Comparison of ENCODE assay signal across 14 cellular contexts in genomic region chr12:109948382-109948781, GRCh38. TPM values are rescaled to one million over a fixed set of nuclear protein-coding genes. Genes with fewer than 3 reads are reported as not detected.
DNase-seq lines count a peak whose midpoint lies in the region; FAIRE-seq and TF ChIP-seq lines count a peak whose summit lies in the region.
"Had no signal": no experiment of that assay in that cellular context is flagged by ENCODE, and none has a peak within 500 bp of the region (broad histone marks: within the 10 kb centered on the region; RNA-seq: fewer than 3 reads in every experiment).

No MANE protein-coding gene starts in this region.

- H3K27ac ChIP-seq in astrocyte (ENCODE audit: low read depth, low read length), result peak overlapping the region; percentile 95
- H3K27ac ChIP-seq in liver (ENCODE audit: low read depth in 1 of 2, low read length in 2 of 2), result peak overlapping the region; percentile 74 to 79
- H3K27ac ChIP-seq in skeletal muscle tissue (ENCODE audit: low read depth, low read length), result peak overlapping the region; percentile 34
- no peak overlapping the region for H3K27ac ChIP-seq in neuronal stem cell (replicated peaks; ENCODE audit: low read length)
- H3K27ac ChIP-seq: prostate gland had no signal

- H3K36me3 Mint-ChIP-seq in activated CD4-positive, alpha-beta T cell treated with anti-CD3 and anti-CD28 coated beads, Interleukin-2, amount 10 ng/mL, durations not matched to agents 24 days and 14 days (ENCODE audit: low read depth), result peaks cover 73% of the 10 kb centered on the region
- H3K36me3 Mint-ChIP-seq in astrocyte (ENCODE audit: low read depth, unreplicated experiment), result peaks cover 18% of the 10 kb centered on the region

- H3K9ac ChIP-seq in astrocyte (ENCODE audit: low read length), result peak overlapping the region; percentile 0
- peak overlapping the region in 1 of 2 donors; percentile 49 for H3K9ac ChIP-seq in liver (ENCODE audit: low read depth in 1 of 2, low read length in 2 of 2)
- H3K9ac ChIP-seq in skeletal muscle tissue (ENCODE audit: low read depth in 1 of 3, low read length in 3 of 3), result no peak overlapping the region
- H3K9ac ChIP-seq in neuronal stem cell (ENCODE audit: low read depth, low read length, poor library complexity), result no peak overlapping the region

- H3K4ac ChIP-seq in neuronal stem cell (ENCODE audit: low read length), result no peak overlapping the region

- no peaks in the 10 kb centered on the region for H3K27me3 ChIP-seq in astrocyte (ENCODE audit: insufficient read depth, low read length)
- H3K27me3 ChIP-seq in liver (ENCODE audit: control insufficient read depth in 4 of 4, insufficient read depth in 4 of 4, low read length in 3 of 4), result no peaks in the 10 kb centered on the region
- no peaks in the 10 kb centered on the region for H3K27me3 ChIP-seq in skeletal muscle tissue (ENCODE audit: control insufficient read depth in 3 of 3, insufficient read depth in 3 of 3, low read length in 3 of 3)
- H3K27me3 ChIP-seq in neuronal stem cell (ENCODE audit: control insufficient read depth in 3 of 3, insufficient read depth in 3 of 3, low read depth in 1 of 3, low read length in 3 of 3), result no peaks in the 10 kb centered on the region
- H3K27me3 ChIP-seq: testis had no signal

- H2BK12ac ChIP-seq in neuronal stem cell (ENCODE audit: low read length), result no peak overlapping the region

- peak overlapping the region; percentile 6 for H3K4me3 Mint-ChIP-seq in activated CD4-positive, alpha-beta T cell treated with anti-CD3 and anti-CD28 coated beads, Interleukin-2, amount 10 ng/mL, durations not matched to agents 24 days and 14 days
- H3K4me3 Mint-ChIP-seq in astrocyte (ENCODE audit: unreplicated experiment), result no peak overlapping the region

- no peak for TF ChIP-seq RAD21 in liver (IDR thresholded peaks at IDR 0.05)

- no peaks in the 10 kb centered on the region for H3K27me3 Mint-ChIP-seq in activated CD4-positive, alpha-beta T cell treated with anti-CD3 and anti-CD28 coated beads, Interleukin-2, amount 10 ng/mL, durations not matched to agents 24 days and 14 days
- no peaks in the 10 kb centered on the region for H3K27me3 Mint-ChIP-seq in astrocyte (ENCODE audit: low read depth, unreplicated experiment)

- peaks cover 40% of the 10 kb centered on the region for H3K4me1 Mint-ChIP-seq in activated CD4-positive, alpha-beta T cell treated with anti-CD3 and anti-CD28 coated beads, Interleukin-2, amount 10 ng/mL, durations not matched to agents 24 days and 14 days
- peaks cover 81% of the 10 kb centered on the region for H3K4me1 Mint-ChIP-seq in astrocyte (ENCODE audit: low read depth, unreplicated experiment)

- H3K4me3 ChIP-seq in astrocyte (ENCODE audit: insufficient read depth, low read depth, low read length), result no peak overlapping the region
- peak overlapping the region in 1 of 3 donors; percentile 6 for H3K4me3 ChIP-seq in liver (ENCODE audit: low read depth in 1 of 3, low read length in 3 of 3)
- peak overlapping the region in 1 of 3 donors; percentile 14 for H3K4me3 ChIP-seq in skeletal muscle tissue (ENCODE audit: low read length in 3 of 3)
- H3K4me3 ChIP-seq in neuronal stem cell (ENCODE audit: low read length in 2 of 2), result no peak overlapping the region
- H3K4me3 ChIP-seq: prostate gland, testis had no signal

- H4K20me1 ChIP-seq in astrocyte (ENCODE audit: insufficient read depth, low read length), result no peaks in the 10 kb centered on the region

- in situ Hi-C loops in GM13976 (cut with MboI; ENCODE audit: low sequenced_read_pairs, unreplicated experiment), result no loop called here

- H3K79me1 ChIP-seq in neuronal stem cell (ENCODE audit: low read depth, low read length), result no peaks in the 10 kb centered on the region

- DNase-seq in activated CD4-positive, alpha-beta T cell treated with anti-CD3 and anti-CD28 coated beads, Interleukin-2, amount 10 ng/mL, durations not matched to agents 24 days and 14 days, result no peak
- no peak for DNase-seq in activated CD4-positive, alpha-beta T cell treated with anti-CD3 and anti-CD28 coated beads, Interleukin-2, amount 50 U/mL, for 1 hour
- DNase-seq in astrocyte (ENCODE audit: low read depth) (no peak), DMS114 treated with DMSO at 0.1 percent for 48 hours (lab: John Stamatoyannopoulos, UW; ENCODE audit: unreplicated experiment) (no peak), neuronal stem cell (ENCODE audit: low spot score) (no peak), GM13976 (ENCODE audit: low spot score) (no peak)
- DNase-seq: 8988T, NCI-H2171 treated with DMSO at 0.1 percent for 48 hours, T1000 had no signal

- no peak overlapping the region for H2BK5ac ChIP-seq in neuronal stem cell (ENCODE audit: low read length)

- no peak for FAIRE-seq in astrocyte (lab: Jason Lieb, UNC)
- FAIRE-seq: islet of Langerhans had no signal

- H3K23ac ChIP-seq in neuronal stem cell (ENCODE audit: low read depth, low read length, poor library complexity), result no peak overlapping the region

- no peak overlapping the region for H2BK120ac ChIP-seq in neuronal stem cell (ENCODE audit: low read depth, low read length)

- H2AFZ ChIP-seq in astrocyte (ENCODE audit: low read depth, low read length) (no peak overlapping the region), neuronal stem cell (ENCODE audit: low read length) (no peak overlapping the region)

- no peak overlapping the region for H2AK5ac ChIP-seq in neuronal stem cell (ENCODE audit: low read depth, low read length)

- H3K36me3 ChIP-seq in astrocyte (ENCODE audit: insufficient read depth, low read length) (peaks cover 25% of the 10 kb centered on the region), liver (ENCODE audit: control insufficient read depth in 4 of 4, insufficient read depth in 3 of 4, low read depth in 1 of 4, low read length in 3 of 4) (peaks cover 10 to 24% (median 22%) of the 10 kb centered on the region in 4 donors), skeletal muscle tissue (ENCODE audit: control insufficient read depth in 3 of 3, insufficient read depth in 3 of 3, low read length in 3 of 3) (peaks cover 30 to 47% (median 46%) of the 10 kb centered on the region in 3 donors), neuronal stem cell (replicated peaks in 1 of 2; ENCODE audit: control insufficient read depth in 2 of 2, insufficient read depth in 2 of 2, low read length in 2 of 2) (peaks cover 11 to 57% of the 10 kb centered on the region in 2 donors)

- intact Hi-C loops in activated CD4-positive, alpha-beta T cell treated with anti-CD3 and anti-CD28 coated beads, Interleukin-2, amount 10 ng/mL, durations not matched to agents 24 days and 14 days (cut with micrococcal nuclease), result no loop called here

- H3K18ac ChIP-seq in neuronal stem cell (ENCODE audit: low read length), result no peak overlapping the region

- no peak overlapping the region for H3K14ac ChIP-seq in neuronal stem cell (ENCODE audit: low read length)

- no peaks in the 10 kb centered on the region for H3K9me3 Mint-ChIP-seq in activated CD4-positive, alpha-beta T cell treated with anti-CD3 and anti-CD28 coated beads, Interleukin-2, amount 10 ng/mL, durations not matched to agents 24 days and 14 days
- H3K9me3 Mint-ChIP-seq in astrocyte (ENCODE audit: unreplicated experiment), result no peaks in the 10 kb centered on the region

- no peak overlapping the region for H4K91ac ChIP-seq in neuronal stem cell (ENCODE audit: low read depth, low read length, poor library complexity)

- H2BK15ac ChIP-seq in neuronal stem cell (ENCODE audit: low read length), result no peak overlapping the region

- H3K4me1 ChIP-seq in astrocyte (ENCODE audit: insufficient read depth, low read length) (peaks cover 79% of the 10 kb centered on the region), liver (ENCODE audit: control insufficient read depth in 4 of 4, insufficient read depth in 4 of 4, low read length in 3 of 4) (peaks cover 6 to 70% (median 47%) of the 10 kb centered on the region in 4 donors), skeletal muscle tissue (ENCODE audit: control insufficient read depth in 3 of 3, insufficient read depth in 3 of 3, low read length in 3 of 3) (peaks cover 59 to 66% (median 63%) of the 10 kb centered on the region in 3 donors), neuronal stem cell (ENCODE audit: control insufficient read depth in 2 of 2, insufficient read depth in 1 of 2, low read depth in 1 of 2, low read length in 2 of 2) (peaks cover 23 to 62% of the 10 kb centered on the region in 2 donors)
- H3K4me1 ChIP-seq: prostate gland had no signal

- no peaks in the 10 kb centered on the region for H3K9me3 ChIP-seq in astrocyte (ENCODE audit: insufficient read depth, low read depth, low read length)
- H3K9me3 ChIP-seq in liver (ENCODE audit: control insufficient read depth in 4 of 4, low read length in 3 of 4), result no peaks in the 10 kb centered on the region
- H3K9me3 ChIP-seq in skeletal muscle tissue (ENCODE audit: control insufficient read depth in 3 of 3, low read length in 3 of 3), result no peaks in the 10 kb centered on the region
- H3K9me3 ChIP-seq in neuronal stem cell (replicated peaks in 1 of 2; ENCODE audit: control insufficient read depth in 2 of 2, insufficient read depth in 1 of 2, low read depth in 1 of 2, low read length in 2 of 2), result no peaks in the 10 kb centered on the region
- H3K9me3 ChIP-seq: prostate gland, testis had no signal

- H3K4me2 ChIP-seq in astrocyte (ENCODE audit: low read length), result peak overlapping the region; percentile 6
- no peak overlapping the region for H3K4me2 ChIP-seq in neuronal stem cell (ENCODE audit: insufficient read depth, low read length, poor library complexity, severe bottlenecking)

- TF ChIP-seq CTCF in astrocyte (IDR thresholded peaks at IDR 0.05; ENCODE audit: insufficient read depth, low read depth, low read length) (no peak), liver (IDR thresholded peaks at IDR 0.05; ENCODE audit: low read depth, low read length, missing input control) (no peak), GM13976 (IDR thresholded peaks at IDR 0.05; ENCODE audit: borderline replicate concordance, control extremely low read depth, extremely low read depth, insufficient read depth, missing control alignments) (no peak)

- WGBS in liver, result 57% methylated on average over 4 of the region's 4 CpGs
- WGBS in neuronal stem cell (ENCODE audit: extremely low coverage in 2 of 2, insufficient read length in 2 of 2, insufficient replicate concordance in 1 of 2), 2 donors, result no CpG with 5 or more reads among the region's 4 CpGs

- H4K8ac ChIP-seq in neuronal stem cell (ENCODE audit: low read depth, low read length), result no peak overlapping the region

- peak overlapping the region; percentile 2 for H3K27ac Mint-ChIP-seq in activated CD4-positive, alpha-beta T cell treated with anti-CD3 and anti-CD28 coated beads, Interleukin-2, amount 10 ng/mL, durations not matched to agents 24 days and 14 days
- peak overlapping the region; percentile 10 for H3K27ac Mint-ChIP-seq in astrocyte (ENCODE audit: unreplicated experiment)

- no peaks in the 10 kb centered on the region for H3K79me2 ChIP-seq in astrocyte (ENCODE audit: insufficient read depth, low read length)

RNA-seq across cellular contexts. Expression of gene GIT2, which starts 47.8 kb away (rescaled TPM):
- 87.1 and 88.6 TPM in 2 replicates for total RNA-seq in activated CD4-positive, alpha-beta T cell treated with anti-CD3 and anti-CD28 coated beads, Interleukin-2, amount 10 ng/mL, durations not matched to agents 24 days and 14 days
- 32.7 and 33.4 TPM in 2 replicates for total RNA-seq in astrocyte
- total RNA-seq in liver, result 10 to 100 TPM; 22.2 to 30.4 TPM
- 10 to 100 TPM in 1 of 2 donors, 1 to 10 TPM in 1; 6.7 to 11.1 TPM for polyA plus RNA-seq in liver
- total RNA-seq in skeletal muscle tissue, result 37.6 TPM
- 13.3 TPM for polyA plus RNA-seq in neuronal stem cell (2013, experiment 1 of 2)
- 13.8 TPM for polyA plus RNA-seq in neuronal stem cell (2013, experiment 2 of 2)

RNA-seq across cellular contexts. Expression of gene TCHP, which starts 48.3 kb away (rescaled TPM):
- 30.9 and 34.0 TPM in 2 replicates for total RNA-seq in activated CD4-positive, alpha-beta T cell treated with anti-CD3 and anti-CD28 coated beads, Interleukin-2, amount 10 ng/mL, durations not matched to agents 24 days and 14 days
- total RNA-seq in astrocyte, result 6.8 and 8.6 TPM in 2 replicates
- total RNA-seq in liver, result 1 to 10 TPM; 5.4 to 9.8 TPM
- 1 to 10 TPM; 5.0 to 5.1 TPM for polyA plus RNA-seq in liver
- total RNA-seq in skeletal muscle tissue, result 3.7 TPM
- polyA plus RNA-seq in neuronal stem cell (2013, experiment 1 of 2), result 17.3 TPM
- 17.6 TPM for polyA plus RNA-seq in neuronal stem cell (2013, experiment 2 of 2)

RNA-seq across cellular contexts. Expression of gene ANKRD13A, which starts 50.8 kb away (rescaled TPM):
- total RNA-seq in activated CD4-positive, alpha-beta T cell treated with anti-CD3 and anti-CD28 coated beads, Interleukin-2, amount 10 ng/mL, durations not matched to agents 24 days and 14 days, result 60.6 and 62.5 TPM in 2 replicates
- 22.5 and 23.9 TPM in 2 replicates for total RNA-seq in astrocyte
- total RNA-seq in liver, result 10 to 100 TPM; 27.0 to 40.5 TPM
- polyA plus RNA-seq in liver, result 10 to 100 TPM in 1 of 2 donors, 1 to 10 TPM in 1; 7.0 to 10.5 TPM
- total RNA-seq in skeletal muscle tissue, result 52.2 TPM
- 12.9 TPM for polyA plus RNA-seq in neuronal stem cell (2013, experiment 1 of 2)
- 13.6 TPM for polyA plus RNA-seq in neuronal stem cell (2013, experiment 2 of 2)
